In genomic region chr20:32339116-32339515, GRCh38 we compare ENCODE assay signal across 21 cellular contexts. TPM values are rescaled to one million over a fixed set of nuclear protein-coding genes. Genes with fewer than 3 reads are reported as not detected.
DNase-seq lines count a peak whose midpoint lies in the region; ATAC-seq and TF ChIP-seq lines count a peak whose summit lies in the region.
"Had no signal": no experiment of that assay in that cellular context is flagged by ENCODE, and none has a peak within 500 bp of the region (broad histone marks: within the 10 kb centered on the region; RNA-seq: fewer than 3 reads in every experiment).

No MANE protein-coding gene starts in this region.

- H3K9me3 Mint-ChIP-seq in activated naive CD4-positive, alpha-beta T cell treated with anti-CD3 and anti-CD28 coated beads for 36 hours = no peaks in the 10 kb centered on the region
- H3K9me3 Mint-ChIP-seq in endodermal cell = no peaks in the 10 kb centered on the region
- H3K9me3 Mint-ChIP-seq: activated T-cell treated with anti-CD3 and anti-CD28 coated beads, Interleukin-2, amount 50 U/mL, for 24 hours; CD8-positive, alpha-beta memory T cell; dendritic cell treated with granulocyte-macrophage colony-stimulating factor and Interleukin-4, amounts not matched to agents 40 ng/mL and 50 ng/mL, for 4 days; stimulated activated memory B cell treated with anti-CD40 and anti-IgM and Interleukin-4, amounts not matched to agents 10 μg/mL and 1 μg/mL and 100 μg/mL, for 72 hours had no signal

- H3K27ac Mint-ChIP-seq in activated naive CD4-positive, alpha-beta T cell treated with anti-CD3 and anti-CD28 coated beads for 36 hours = no peak overlapping the region
- no peak overlapping the region for H3K27ac Mint-ChIP-seq in endodermal cell
- H3K27ac Mint-ChIP-seq: activated T-cell treated with anti-CD3 and anti-CD28 coated beads, Interleukin-2, amount 50 U/mL, for 24 hours; dendritic cell treated with granulocyte-macrophage colony-stimulating factor and Interleukin-4, amounts not matched to agents 40 ng/mL and 50 ng/mL, for 4 days; T-helper 17 cell had no signal

- H3K36me3 ChIP-seq in adipocyte (ENCODE audit: control insufficient read depth, insufficient read depth, low read length, severe bottlenecking) = no peaks in the 10 kb centered on the region
- H3K36me3 ChIP-seq in lower lobe of right lung = no peaks in the 10 kb centered on the region
- H3K36me3 ChIP-seq in upper lobe of left lung = peaks cover 0 to 3% (median 0%) of the 10 kb centered on the region in 4 donors
- H3K36me3 ChIP-seq in endodermal cell (ENCODE audit: control insufficient read depth, insufficient read depth, low read length) = peaks cover 8% of the 10 kb centered on the region
- H3K36me3 ChIP-seq: neutrophil, prostate gland had no signal

- CTCF ChIA-PET in activated naive CD4-positive, alpha-beta T cell treated with anti-CD3 and anti-CD28 coated beads for 36 hours (lab: Charles Lee) = no interaction called here

- H3K4me3 Mint-ChIP-seq in activated naive CD4-positive, alpha-beta T cell treated with anti-CD3 and anti-CD28 coated beads for 36 hours = no peak overlapping the region
- no peak overlapping the region for H3K4me3 Mint-ChIP-seq in endodermal cell
- H3K4me3 Mint-ChIP-seq: activated T-cell treated with anti-CD3 and anti-CD28 coated beads, Interleukin-2, amount 50 U/mL, for 24 hours; CD8-positive, alpha-beta memory T cell; dendritic cell treated with granulocyte-macrophage colony-stimulating factor and Interleukin-4, amounts not matched to agents 40 ng/mL and 50 ng/mL, for 4 days; stimulated activated memory B cell treated with anti-CD40 and anti-IgM and Interleukin-4, amounts not matched to agents 10 μg/mL and 1 μg/mL and 100 μg/mL, for 72 hours; T-helper 17 cell had no signal

- TF ChIP-seq CTCF in lower lobe of right lung (IDR thresholded peaks at IDR 0.05) (no peak), upper lobe of left lung (IDR thresholded peaks at IDR 0.05) (no peak), endodermal cell (conservative IDR thresholded peaks at IDR 0.05) (no peak)

- ATAC-seq in lower lobe of right lung (peak; percentile 72 to 74), upper lobe of left lung (ENCODE audit: low FRiP score in 2 of 2) (peak; percentile 27 to 56)
- ATAC-seq: stimulated activated memory B cell treated with anti-CD40 and anti-IgM and Interleukin-4, amounts not matched to agents 10 μg/mL and 1 μg/mL and 100 μg/mL, for 72 hours; T-helper 17 cell had no signal

- H3K4me3 ChIP-seq in adipocyte (ENCODE audit: low read length) = no peak overlapping the region
- H3K4me3 ChIP-seq in lower lobe of right lung = no peak overlapping the region
- H3K4me3 ChIP-seq in upper lobe of left lung = no peak overlapping the region
- no peak overlapping the region for H3K4me3 ChIP-seq in endodermal cell (ENCODE audit: low read length)
- H3K4me3 ChIP-seq: prostate gland had no signal

- H3K9ac ChIP-seq in adipocyte (ENCODE audit: low read length) = peak overlapping the region; percentile 19
- H3K9ac ChIP-seq in endodermal cell (ENCODE audit: extremely low read depth, low read length, poor library complexity, severe bottlenecking) = no peak overlapping the region

- peaks cover 19% of the 10 kb centered on the region for H3K36me3 Mint-ChIP-seq in activated naive CD4-positive, alpha-beta T cell treated with anti-CD3 and anti-CD28 coated beads for 36 hours (ENCODE audit: low read depth)
- peaks cover 11% of the 10 kb centered on the region for H3K36me3 Mint-ChIP-seq in endodermal cell (ENCODE audit: low read depth)

- H3K27me3 Mint-ChIP-seq in activated naive CD4-positive, alpha-beta T cell treated with anti-CD3 and anti-CD28 coated beads for 36 hours (ENCODE audit: low read depth) = no peaks in the 10 kb centered on the region
- no peaks in the 10 kb centered on the region for H3K27me3 Mint-ChIP-seq in endodermal cell (ENCODE audit: insufficient read depth)
- H3K27me3 Mint-ChIP-seq: activated T-cell treated with anti-CD3 and anti-CD28 coated beads, Interleukin-2, amount 50 U/mL, for 24 hours; CD8-positive, alpha-beta memory T cell; dendritic cell treated with granulocyte-macrophage colony-stimulating factor and Interleukin-4, amounts not matched to agents 40 ng/mL and 50 ng/mL, for 4 days; stimulated activated memory B cell treated with anti-CD40 and anti-IgM and Interleukin-4, amounts not matched to agents 10 μg/mL and 1 μg/mL and 100 μg/mL, for 72 hours; T-helper 17 cell had no signal

- H3K27ac ChIP-seq in lower lobe of right lung = peak overlapping the region; percentile 70
- H3K27ac ChIP-seq in upper lobe of left lung = peak overlapping the region; percentile 14 to 62 (median 56)
- H3K27ac ChIP-seq in endodermal cell (ENCODE audit: low read depth, low read length) = no peak overlapping the region
- H3K27ac ChIP-seq: 22Rv1, neutrophil, prostate gland had no signal

- 58 to 87% methylated on average over 2 of the region's 2 CpGs for WGBS in upper lobe of left lung, 2 donors
- WGBS in endodermal cell (ENCODE audit: insufficient coverage in 1 of 2, insufficient read length in 1 of 2), 2 experiments = 83 to 89% methylated on average over 2 of the region's 2 CpGs

- peaks cover 12% of the 10 kb centered on the region for H3K4me1 Mint-ChIP-seq in activated naive CD4-positive, alpha-beta T cell treated with anti-CD3 and anti-CD28 coated beads for 36 hours (ENCODE audit: low read depth)
- peaks cover 9% of the 10 kb centered on the region for H3K4me1 Mint-ChIP-seq in endodermal cell

- H3K4me1 ChIP-seq in adipocyte (ENCODE audit: control insufficient read depth, insufficient read depth, low read length) (peaks cover 40% of the 10 kb centered on the region), lower lobe of right lung (peaks cover 42% of the 10 kb centered on the region), upper lobe of left lung (peaks cover 16 to 37% (median 30%) of the 10 kb centered on the region in 4 donors), endodermal cell (ENCODE audit: control insufficient read depth, insufficient read depth, low read length) (peaks cover 10% of the 10 kb centered on the region)
- H3K4me1 ChIP-seq: prostate gland had no signal

- no peak for TF ChIP-seq EP300 in upper lobe of left lung (IDR thresholded peaks at IDR 0.05)

- H3K9me3 ChIP-seq in adipocyte (ENCODE audit: control insufficient read depth, low read length) = no peaks in the 10 kb centered on the region
- H3K9me3 ChIP-seq in lower lobe of right lung = no peaks in the 10 kb centered on the region
- H3K9me3 ChIP-seq in upper lobe of left lung = no peaks in the 10 kb centered on the region
- no peaks in the 10 kb centered on the region for H3K9me3 ChIP-seq in endodermal cell (ENCODE audit: control insufficient read depth, low read length)
- H3K9me3 ChIP-seq: neutrophil, prostate gland had no signal

- intact Hi-C loops in lower lobe of right lung (cut with DNase I) = no loop called here
- intact Hi-C loops in activated naive CD4-positive, alpha-beta T cell treated with anti-CD3 and anti-CD28 coated beads for 36 hours (cut with micrococcal nuclease) = loop anchor here (10.0 kb wide), 1 partner anchor 316 kb away; no protein-coding TSS in a partner anchor

- H3K27me3 ChIP-seq in adipocyte (replicated peaks; ENCODE audit: control insufficient read depth, insufficient read depth, low read length) (no peaks in the 10 kb centered on the region), lower lobe of right lung (ENCODE audit: low read depth) (no peaks in the 10 kb centered on the region), upper lobe of left lung (no peaks in the 10 kb centered on the region), endodermal cell (ENCODE audit: control insufficient read depth, insufficient read depth, low read length, poor library complexity, severe bottlenecking) (no peaks in the 10 kb centered on the region)
- H3K27me3 ChIP-seq: neutrophil had no signal

- DNase-seq in DMS 273 (lab: John Stamatoyannopoulos, UW; ENCODE audit: unreplicated experiment) (peak; percentile 53), DMS 273 treated with DMSO at 0.1 percent for 48 hours (lab: John Stamatoyannopoulos, UW) (no peak), adipocyte (ENCODE audit: low read depth) (no peak), lower lobe of right lung (no peak), upper lobe of left lung (peak in 1 of 2 donors; percentile 58), NCI-H187 (lab: John Stamatoyannopoulos, UW) (no peak), endodermal cell (no peak)
- no peak for DNase-seq in activated naive CD4-positive, alpha-beta T cell treated with anti-CD3 and anti-CD28 coated beads for 36 hours
- DNase-seq: activated T-cell treated with anti-CD3 and anti-CD28 coated beads, Interleukin-2, amount 50 U/mL, for 24 hours; CD8-positive, alpha-beta memory T cell; H7; KG1; NCI-H1436 treated with DMSO at 0.1 percent for 48 hours; NCI-H2171 treated with DMSO at 0.1 percent for 48 hours; NCI-H526; T-helper 17 cell had no signal

- TF ChIP-seq POLR2A in upper lobe of left lung (IDR thresholded peaks at IDR 0.05) = no peak

RNA-seq across cellular contexts. Expression of gene ASXL1, which starts 19.0 kb away (rescaled TPM):
- total RNA-seq in lower lobe of right lung = 71.9 TPM
- 100 to 1,000 TPM in 3 of 6 donors, 10 to 100 TPM in 3; 60.6 to 389 (median 88.5) TPM for total RNA-seq in upper lobe of left lung
- 100 to 1,000 TPM; 155 to 162 TPM for total RNA-seq in activated naive CD4-positive, alpha-beta T cell treated with anti-CD3 and anti-CD28 coated beads for 36 hours
- total RNA-seq in endodermal cell = 10 to 100 TPM; 88.9 to 98.6 TPM
- polyA plus RNA-seq in endodermal cell (2013, experiment 1 of 2) = 72.1 TPM
- polyA plus RNA-seq in endodermal cell (2013, experiment 2 of 2) = 63.8 TPM
